Comparison of ENCODE assay signal across 20 cellular contexts in genomic region chr13:66805657-66806056, GRCh38.
DNase-seq lines count a peak whose midpoint lies in the region; ATAC-seq and TF ChIP-seq lines count a peak whose summit lies in the region.
"Had no signal": no experiment of that assay in that cellular context is flagged by ENCODE, and none has a peak within 500 bp of the region (broad histone marks: within the 10 kb centered on the region; RNA-seq: fewer than 3 reads in every experiment).

No MANE protein-coding gene starts in this region.

- H3K14ac ChIP-seq in IMR-90 (replicated peaks; ENCODE audit: low read depth, low read length), result no peak overlapping the region

- no peak overlapping the region for H3K4me3 ChIP-seq in IMR-90 (ENCODE audit: insufficient read depth, low read depth, low read length)
- H3K4me3 ChIP-seq: GM12878, mucosa of descending colon, Peyer's patch had no signal

- H3K79me1 ChIP-seq in IMR-90 (ENCODE audit: low read depth in 1 of 2, low read length in 2 of 2), result no peaks in the 10 kb centered on the region

- H3K4ac ChIP-seq in IMR-90 (ENCODE audit: low read depth, low read length), result no peak overlapping the region

- TF ChIP-seq POLR2A in IMR-90 (IDR thresholded peaks at IDR 0.05; ENCODE audit: low read depth, low read length), result no peak

- DNase-seq in IMR-90, result peak; percentile 54
- DNase-seq in NCI-H69 (lab: John Stamatoyannopoulos, UW), result peak; percentile 46
- DNase-seq in dermis microvascular lymphatic vessel endothelial cell (ENCODE audit: low read depth in 2 of 2), result peak; percentile 59 to 67
- DNase-seq in pulmonary artery endothelial cell (ENCODE audit: low read depth, low spot score), result peak; percentile 15
- no peak for DNase-seq in stimulated activated CD4-positive, alpha-beta T cell treated with anti-CD3 and anti-CD28 coated beads, Interleukin-15, amount 100 ng/mL, for 24 hours
- DNase-seq in stimulated activated effector memory CD8-positive, alpha-beta T cell treated with anti-CD3 and anti-CD28 coated beads, Interleukin-12 subunit alpha, Interleukin-12 subunit beta, amount 100 ng/mL, for 72 hours (ENCODE audit: low spot score in 2 of 2), result no peak
- DNase-seq: activated CD4-positive, CD25-positive, alpha-beta regulatory T cell; activated gamma-delta T cell; effector memory CD4-positive, alpha-beta T cell; glutamatergic neuron; H7; islet precursor cell; mucosa of descending colon; NCI-H1048; Peyer's patch; stimulated activated CD4-positive, alpha-beta T cell treated with anti-CD3 and anti-CD28 coated beads, Interleukin-12 subunit alpha, Interleukin-12 subunit beta, amount 100 ng/mL, for 4 hours; T-helper 1 cell had no signal

- POLR2A ChIA-PET in IMR-90 (lab: Charles Lee; ENCODE audit: unreplicated experiment), result no interaction called here

- no peak overlapping the region for H2BK120ac ChIP-seq in IMR-90 (ENCODE audit: low read depth, low read length)

- H3K27ac ChIP-seq in IMR-90 (ENCODE audit: insufficient read depth, low read length), result no peak overlapping the region
- H3K27ac ChIP-seq: Peyer's patch had no signal

- H3K36me3 Mint-ChIP-seq in stimulated activated effector memory CD8-positive, alpha-beta T cell treated with anti-CD3 and anti-CD28 coated beads, Interleukin-12 subunit alpha, Interleukin-12 subunit beta, amount 100 ng/mL, for 72 hours, result no peaks in the 10 kb centered on the region
- H3K36me3 Mint-ChIP-seq: CD14-positive monocyte had no signal

- no peak overlapping the region for H3K56ac ChIP-seq in IMR-90 (ENCODE audit: extremely low read depth, insufficient read depth, low read length)

- H3K9me3 Mint-ChIP-seq in stimulated activated effector memory CD8-positive, alpha-beta T cell treated with anti-CD3 and anti-CD28 coated beads, Interleukin-12 subunit alpha, Interleukin-12 subunit beta, amount 100 ng/mL, for 72 hours, result peaks cover 13% of the 10 kb centered on the region

- TF ChIP-seq CTCF in IMR-90 (conservative IDR thresholded peaks at IDR 0.05; ENCODE audit: low read depth, low read length), result no peak

- no peak overlapping the region for H2BK5ac ChIP-seq in IMR-90 (ENCODE audit: low read depth, low read length, poor library complexity, severe bottlenecking)

- no peak overlapping the region for H3K4me2 ChIP-seq in IMR-90 (ENCODE audit: low read depth, low read length)

- H3K4me3 Mint-ChIP-seq in stimulated activated effector memory CD8-positive, alpha-beta T cell treated with anti-CD3 and anti-CD28 coated beads, Interleukin-12 subunit alpha, Interleukin-12 subunit beta, amount 100 ng/mL, for 72 hours, result no peak overlapping the region
- H3K4me3 Mint-ChIP-seq: CD14-positive monocyte had no signal

- H3K9me3 ChIP-seq in IMR-90 (ENCODE audit: control insufficient read depth, insufficient read depth, low read length), result no peaks in the 10 kb centered on the region
- H3K9me3 ChIP-seq: mucosa of descending colon, Peyer's patch had no signal

- no peak overlapping the region for H2AFZ ChIP-seq in IMR-90 (replicated peaks; ENCODE audit: low read length, poor library complexity)

- H2BK20ac ChIP-seq in IMR-90 (ENCODE audit: low read depth, low read length), result no peak overlapping the region

- no peak for ATAC-seq in IMR-90 (ENCODE audit: low read depth)
- no peak for ATAC-seq in HG03342 (IDR thresholded peaks at IDR 0.05; ENCODE audit: unreplicated experiment)
- no peak for ATAC-seq in stimulated activated effector memory CD8-positive, alpha-beta T cell treated with anti-CD3 and anti-CD28 coated beads, Interleukin-12 subunit alpha, Interleukin-12 subunit beta, amount 100 ng/mL, for 72 hours
- ATAC-seq: GM12878, mucosa of descending colon had no signal

- no peaks in the 10 kb centered on the region for H3K27me3 ChIP-seq in IMR-90 (ENCODE audit: control insufficient read depth, insufficient read depth, low read length)
- H3K27me3 ChIP-seq: Peyer's patch had no signal

- no peaks in the 10 kb centered on the region for H3K9me1 ChIP-seq in IMR-90 (ENCODE audit: insufficient read depth, low read length)

- no peak overlapping the region for H3K9ac ChIP-seq in IMR-90 (ENCODE audit: low read depth, low read length)

- H4K5ac ChIP-seq in IMR-90 (ENCODE audit: low read depth, low read length), result no peak overlapping the region

- no peaks in the 10 kb centered on the region for H4K20me1 ChIP-seq in IMR-90 (ENCODE audit: insufficient read depth, low read length)

- no peak overlapping the region for H3K18ac ChIP-seq in IMR-90 (ENCODE audit: low read depth, low read length)

- no peak overlapping the region for H2AK9ac ChIP-seq in IMR-90 (replicated peaks; ENCODE audit: low read depth, low read length, poor library complexity)

- no peaks in the 10 kb centered on the region for H3K4me1 ChIP-seq in IMR-90 (ENCODE audit: control insufficient read depth, insufficient read depth, low read length)
- H3K4me1 ChIP-seq: Peyer's patch had no signal

- H3K23ac ChIP-seq in IMR-90 (ENCODE audit: low read depth, low read length), result no peak overlapping the region

- intact Hi-C loops in IMR-90 (cut with micrococcal nuclease), result no loop called here

- no peaks in the 10 kb centered on the region for H3K36me3 ChIP-seq in IMR-90 (ENCODE audit: control insufficient read depth, insufficient read depth, low read length)
- H3K36me3 ChIP-seq: Peyer's patch had no signal

- CTCF ChIA-PET in IMR-90 (lab: Yijun Ruan, JAX), result no interaction called here

- H2BK15ac ChIP-seq in IMR-90 (ENCODE audit: low read depth, low read length), result no peak overlapping the region

- no CpG with 5 or more reads among the region's 1 CpG for WGBS in IMR-90 (ENCODE audit: extremely low coverage in 2 of 2, insufficient read length in 1 of 2), 2 experiments

- in situ Hi-C loops in IMR-90 (cut with MboI; ENCODE audit: low sequenced_read_pairs), result no loop called here

- no peak overlapping the region for H2AK5ac ChIP-seq in IMR-90 (ENCODE audit: low read depth, low read length)

- H3K4me1 Mint-ChIP-seq in stimulated activated effector memory CD8-positive, alpha-beta T cell treated with anti-CD3 and anti-CD28 coated beads, Interleukin-12 subunit alpha, Interleukin-12 subunit beta, amount 100 ng/mL, for 72 hours, result no peaks in the 10 kb centered on the region
- H3K4me1 Mint-ChIP-seq: CD14-positive monocyte had no signal

- H4K8ac ChIP-seq in IMR-90 (ENCODE audit: low read depth in 2 of 2, low read length in 2 of 2), result no peak overlapping the region

- dilution Hi-C loops in IMR-90 (cut with HindIII; ENCODE audit: low sequenced_read_pairs, unreplicated experiment), result no loop called here

- H4K91ac ChIP-seq in IMR-90 (ENCODE audit: insufficient read depth, low read depth, low read length), result no peak overlapping the region

- BruUV-seq in IMR-90 (replicated peaks; lab: Mats Ljungman, UMichigan), result no TSS peak

- no peak overlapping the region for H3K27ac Mint-ChIP-seq in stimulated activated effector memory CD8-positive, alpha-beta T cell treated with anti-CD3 and anti-CD28 coated beads, Interleukin-12 subunit alpha, Interleukin-12 subunit beta, amount 100 ng/mL, for 72 hours
- H3K27ac Mint-ChIP-seq: CD14-positive monocyte had no signal

- no peak for TF ChIP-seq RAD21 in IMR-90 (IDR thresholded peaks at IDR 0.05; ENCODE audit: low read length)

TF ChIP-seq in IMR-90, 13 proteins besides CTCF, POLR2A, EP300 and RAD21:
- TF ChIP-seq MXI1 (IDR thresholded peaks at IDR 0.05; ENCODE audit: borderline replicate concordance, low read depth, low read length), result no peak
- TF ChIP-seq CHD1 (IDR thresholded peaks at IDR 0.05; ENCODE audit: low read depth, low read length), result no peak
- TF ChIP-seq USF2 (IDR thresholded peaks at IDR 0.05; ENCODE audit: low read depth, low read length), result no peak
- TF ChIP-seq RFX5 (IDR thresholded peaks at IDR 0.05; ENCODE audit: low read depth, low read length), result no peak
- no peak for TF ChIP-seq NFE2L2 (IDR thresholded peaks at IDR 0.05; ENCODE audit: low read depth, low read length)
- TF ChIP-seq MAFK (IDR thresholded peaks at IDR 0.05; ENCODE audit: low read depth, low read length), result no peak
- no peak for TF ChIP-seq FOS (IDR thresholded peaks at IDR 0.05; ENCODE audit: low read depth, low read length)
- TF ChIP-seq SMC3 (IDR thresholded peaks at IDR 0.05; ENCODE audit: low read depth, low read length), result no peak
- TF ChIP-seq MAZ (IDR thresholded peaks at IDR 0.05; ENCODE audit: borderline replicate concordance, low read depth, low read length), result no peak
- TF ChIP-seq ELK1 (IDR thresholded peaks at IDR 0.05; ENCODE audit: borderline replicate concordance, low read depth, low read length), result no peak
- no peak for TF ChIP-seq CEBPB (IDR thresholded peaks at IDR 0.05; ENCODE audit: low read depth, low read length)

Comparison
In these comparisons a context has a peak if more than half of its experiments do, and no peak if none do; other contexts are left out.
1. DNase-seq: peak in IMR-90 (single experiment), NCI-H69 (single experiment), dermis microvascular lymphatic vessel endothelial cell (2 of 2) and pulmonary artery endothelial cell (single experiment); none in stimulated activated CD4-positive, alpha-beta T cell treated with anti-CD3 and anti-CD28 coated beads, Interleukin-15, amount 100 ng/mL, for 24 hours (single experiment) and stimulated activated effector memory CD8-positive, alpha-beta T cell treated with anti-CD3 and anti-CD28 coated beads, Interleukin-12 subunit alpha, Interleukin-12 subunit beta, amount 100 ng/mL, for 72 hours (0 of 2).